2 cellular contexts compared by ENCODE assay signal in genomic region chr16:46783800-46784199, GRCh38.
TF ChIP-seq lines count a peak whose summit lies in the region.

No MANE protein-coding gene starts in this region.

TF ChIP-seq in GM23338, 12 proteins besides CTCF, POLR2A, EP300 and RAD21:
- TF ChIP-seq NANOG (IDR thresholded peaks at IDR 0.05; ENCODE audit: borderline replicate concordance) = no peak
- no peak for TF ChIP-seq REST (IDR thresholded peaks at IDR 0.05; ENCODE audit: unreplicated experiment)
- TF ChIP-seq EZH2phosphoT487 (IDR thresholded peaks at IDR 0.05; ENCODE audit: unreplicated experiment) = no peak
- TF ChIP-seq ETS1 (IDR thresholded peaks at IDR 0.05) = no peak
- no peak for TF ChIP-seq ZNF331 (CRISPR knock-in tag; IDR thresholded peaks at IDR 0.05; ENCODE audit: low read depth)
- TF ChIP-seq CREB1 (CRISPR knock-in tag; IDR thresholded peaks at IDR 0.05; ENCODE audit: low read depth) = no peak
TF ChIP-seq in GM23338: peak in this region for 0.

TF ChIP-seq in GM12878, 131 proteins besides CTCF, POLR2A, EP300 and RAD21 (continues in another document):
- no peak for TF ChIP-seq TBL1XR1 (IDR thresholded peaks at IDR 0.05; ENCODE audit: low read depth, low read length)
- no peak for TF ChIP-seq NR2C2 (IDR thresholded peaks at IDR 0.05; ENCODE audit: borderline replicate concordance, control insufficient read depth, insufficient read length, low read depth)
- TF ChIP-seq RFX5 (IDR thresholded peaks at IDR 0.05; ENCODE audit: low read depth, low read length) = no peak
- TF ChIP-seq IRF4 (IDR thresholded peaks at IDR 0.05; ENCODE audit: low read depth, low read length) = peak; percentile 59; the same call in 1 of the 2 replicates
- TF ChIP-seq CHD1 (IDR thresholded peaks at IDR 0.05; ENCODE audit: low read depth, low read length) = no peak
- 0 out of 2 replicates have a peak, but pooled peaks have one; percentile 36 for TF ChIP-seq PML (IDR thresholded peaks at IDR 0.05; ENCODE audit: low read length)
- no peak for TF ChIP-seq SUZ12 (IDR thresholded peaks at IDR 0.05; ENCODE audit: unreplicated experiment)
- no peak for TF ChIP-seq NBN (IDR thresholded peaks at IDR 0.05)
- no peak for TF ChIP-seq USF1 (IDR thresholded peaks at IDR 0.05; ENCODE audit: borderline replicate concordance, extremely low read length, insufficient read depth, low read depth, low read length)
- no peak for TF ChIP-seq HSF1 (IDR thresholded peaks at IDR 0.05; ENCODE audit: low read depth, low read length)
- no peak for TF ChIP-seq NR2F1 (conservative IDR thresholded peaks at IDR 0.05)
- no peak for TF ChIP-seq SRF (IDR thresholded peaks at IDR 0.05; ENCODE audit: low read depth in 2 of 2, low read length in 2 of 2)
- TF ChIP-seq SMARCA5 (IDR thresholded peaks at IDR 0.05) = no peak
- TF ChIP-seq NFIC (IDR thresholded peaks at IDR 0.05; ENCODE audit: low read depth, low read length) = peak; percentile 89
- TF ChIP-seq ZBED1 (IDR thresholded peaks at IDR 0.05; ENCODE audit: borderline replicate concordance) = 0 out of 2 replicates have a peak, but pooled peaks have one; percentile 53
- no peak for TF ChIP-seq ZZZ3 (IDR thresholded peaks at IDR 0.05; ENCODE audit: control insufficient read depth, insufficient read length, low read depth)
- TF ChIP-seq BCLAF1 (IDR thresholded peaks at IDR 0.05) = no peak
- TF ChIP-seq NFXL1 (IDR thresholded peaks at IDR 0.05; ENCODE audit: borderline replicate concordance) = no peak
- no peak for TF ChIP-seq HDAC6 (IDR thresholded peaks at IDR 0.05; ENCODE audit: unreplicated experiment)
- TF ChIP-seq ATF7 (IDR thresholded peaks at IDR 0.05; ENCODE audit: low read depth) = peak; percentile 19; the same call in 1 of the 2 replicates
- TF ChIP-seq IKZF1 (conservative IDR thresholded peaks at IDR 0.05) = no peak
- no peak for TF ChIP-seq RBBP5 (conservative IDR thresholded peaks at IDR 0.05)
- TF ChIP-seq NR2C1 (IDR thresholded peaks at IDR 0.05) = no peak
- TF ChIP-seq IKZF2 (IDR thresholded peaks at IDR 0.05) = peak; percentile 16 to 59; a peak in 3 of 4 replicates
- peak in 1 of 2 experiments; percentile 29; a peak in 1 of 4 replicates for TF ChIP-seq ETV6 (conservative IDR thresholded peaks at IDR 0.05 in 1 of 2, IDR thresholded peaks at IDR 0.05 in 1 of 2; ENCODE audit: borderline replicate concordance in 1 of 2, low read depth in 1 of 2)
- no peak for TF ChIP-seq YBX1 (IDR thresholded peaks at IDR 0.05)
- TF ChIP-seq MTA3 (IDR thresholded peaks at IDR 0.05; ENCODE audit: borderline replicate concordance, low read length) = peak; percentile 67; the same call in 1 of the 2 replicates
- peak; percentile 93 for TF ChIP-seq JUNB (IDR thresholded peaks at IDR 0.05)
- TF ChIP-seq JUND (IDR thresholded peaks at IDR 0.05; ENCODE audit: low read depth, low read length) = no peak
- no peak for TF ChIP-seq FOXK2 (IDR thresholded peaks at IDR 0.05)
- no peak for TF ChIP-seq PRDM15 (CRISPR knock-in tag; IDR thresholded peaks at IDR 0.05)
- TF ChIP-seq ASH2L (IDR thresholded peaks at IDR 0.05; ENCODE audit: borderline replicate concordance, low read depth) = no peak
- TF ChIP-seq BCL11A (IDR thresholded peaks at IDR 0.05; ENCODE audit: low read depth, low read length) = 0 out of 2 replicates have a peak, but pooled peaks have one; percentile 17
- TF ChIP-seq IRF5 (IDR thresholded peaks at IDR 0.05; ENCODE audit: borderline replicate concordance) = no peak
- no peak for TF ChIP-seq MEF2B (IDR thresholded peaks at IDR 0.05; ENCODE audit: partially characterized antibody, poor library complexity, severe bottlenecking)
- no peak for TF ChIP-seq NFYA (IDR thresholded peaks at IDR 0.05; ENCODE audit: borderline replicate concordance, low read depth, low read length)
- no peak for TF ChIP-seq ZBTB33 (IDR thresholded peaks at IDR 0.05)
- TF ChIP-seq RELB (IDR thresholded peaks at IDR 0.05; ENCODE audit: low read depth) = 0 out of 2 replicates have a peak, but pooled peaks have one; percentile 31
- TF ChIP-seq CBX5 (IDR thresholded peaks at IDR 0.05; ENCODE audit: low read depth) = no peak
- no peak for TF ChIP-seq EGR1 (IDR thresholded peaks at IDR 0.05; ENCODE audit: borderline replicate concordance in 1 of 2, low read depth in 2 of 2, low read length in 2 of 2)
- TF ChIP-seq TCF3 (IDR thresholded peaks at IDR 0.05; ENCODE audit: borderline replicate concordance, insufficient read depth, low read depth, low read length) = no peak
- no peak for TF ChIP-seq ZNF207 (IDR thresholded peaks at IDR 0.05; ENCODE audit: borderline replicate concordance)
- TF ChIP-seq CHD4 (IDR thresholded peaks at IDR 0.05) = no peak
- peak; percentile 70 for TF ChIP-seq ATF2 (IDR thresholded peaks at IDR 0.05; ENCODE audit: low read length)
- TF ChIP-seq RUNX3 (IDR thresholded peaks at IDR 0.05; ENCODE audit: low read length) = peak; percentile 75
- peak; percentile 74 for TF ChIP-seq MEF2A (IDR thresholded peaks at IDR 0.05; ENCODE audit: insufficient read depth, low read depth, low read length)
- TF ChIP-seq MYC (IDR thresholded peaks at IDR 0.05; ENCODE audit: insufficient read depth, insufficient read length, insufficient replicate concordance, low read length, severe bottlenecking) = no peak
- TF ChIP-seq STAT3 (IDR thresholded peaks at IDR 0.05; ENCODE audit: low read depth, low read length) = no peak
- no peak for TF ChIP-seq IRF3 (IDR thresholded peaks at IDR 0.05)
- no peak for TF ChIP-seq MYB (IDR thresholded peaks at IDR 0.05; ENCODE audit: borderline replicate concordance, low read depth, low read length)
- no peak for TF ChIP-seq ZNF24 (IDR thresholded peaks at IDR 0.05)
